Comparison of ENCODE assay signal across 25 cellular contexts in genomic region chr7:36894190-36894589, GRCh38.
DNase-seq lines count a peak whose midpoint lies in the region; ATAC-seq and TF ChIP-seq lines count a peak whose summit lies in the region.
"Had no signal": no experiment of that assay in that cellular context is flagged by ENCODE, and none has a peak within 500 bp of the region (broad histone marks: within the 10 kb centered on the region; RNA-seq: fewer than 3 reads in every experiment).

No MANE protein-coding gene starts in this region.

- peak; percentile 19 for DNase-seq in activated CD4-positive, alpha-beta memory T cell treated with anti-CD3 and anti-CD28 coated beads for 36 hours
- DNase-seq in activated CD4-positive, alpha-beta memory T cell treated with anti-CD3 and anti-CD28 coated beads, Interleukin-2, amount 10 ng/mL, durations not matched to agents 7 days and 5 days: no peak
- DNase-seq in activated naive CD8-positive, alpha-beta T cell treated with anti-CD3 and anti-CD28 coated beads, Interleukin-2, amount 10 ng/mL, durations not matched to agents 7 days and 5 days: no peak
- no peak for DNase-seq in spleen
- DNase-seq in cerebellum (ENCODE audit: low spot score): no peak
- DNase-seq in NCI-H1930 (lab: John Stamatoyannopoulos, UW): no peak
- DNase-seq: activated CD4-positive, alpha-beta T cell treated with anti-CD3 and anti-CD28 coated beads for 48 hours; amygdala; central memory CD4-positive, alpha-beta T cell; DMS 273 treated with DMSO at 0.1 percent for 48 hours; GF-D8; KG1; left cardiac atrium; naive thymus-derived CD8-positive, alpha-beta T cell; NCI-H187 treated with DMSO at 0.1 percent for 48 hours; NCI-H446; posterior cingulate gyrus; small intestine; stimulated activated CD4-positive, alpha-beta T cell treated with anti-CD3 and anti-CD28 coated beads, Interleukin-4, amount 100 ng/mL, for 1 hour had no signal

- intact Hi-C loops in activated CD4-positive, alpha-beta memory T cell treated with anti-CD3 and anti-CD28 coated beads for 36 hours (cut with micrococcal nuclease): no loop called here
- intact Hi-C loops in spleen (cut with DNase I; ENCODE audit: low total_unique reads): no loop called here

- no peaks in the 10 kb centered on the region for H3K27me3 ChIP-seq in spleen (replicated peaks in 1 of 7)
- H3K27me3 ChIP-seq: BLaER1 treated with 17β-estradiol and CSF1 and Interleukin-3, amounts not matched to agents 10 nM and 100 nM; gastroesophageal sphincter had no signal

- H3K36me3 Mint-ChIP-seq in activated CD4-positive, alpha-beta memory T cell treated with anti-CD3 and anti-CD28 coated beads for 36 hours: peaks cover 39% of the 10 kb centered on the region
- peaks cover 67% of the 10 kb centered on the region for H3K36me3 Mint-ChIP-seq in activated CD4-positive, alpha-beta memory T cell treated with anti-CD3 and anti-CD28 coated beads, Interleukin-2, amount 10 ng/mL, durations not matched to agents 7 days and 5 days (ENCODE audit: low read depth)
- H3K36me3 Mint-ChIP-seq in activated naive CD8-positive, alpha-beta T cell treated with anti-CD3 and anti-CD28 coated beads, Interleukin-2, amount 10 ng/mL, durations not matched to agents 7 days and 5 days: peaks cover 59% of the 10 kb centered on the region

- H3K9me3 Mint-ChIP-seq in activated CD4-positive, alpha-beta memory T cell treated with anti-CD3 and anti-CD28 coated beads for 36 hours: no peaks in the 10 kb centered on the region
- H3K9me3 Mint-ChIP-seq in activated CD4-positive, alpha-beta memory T cell treated with anti-CD3 and anti-CD28 coated beads, Interleukin-2, amount 10 ng/mL, durations not matched to agents 7 days and 5 days: peaks cover 4% of the 10 kb centered on the region
- H3K9me3 Mint-ChIP-seq in activated naive CD8-positive, alpha-beta T cell treated with anti-CD3 and anti-CD28 coated beads, Interleukin-2, amount 10 ng/mL, durations not matched to agents 7 days and 5 days: no peaks in the 10 kb centered on the region

- 50 to 74% (median 53%) methylated on average over 1 of the region's 1 CpG for WGBS in spleen, 5 donors

- H3K27ac Mint-ChIP-seq in activated CD4-positive, alpha-beta memory T cell treated with anti-CD3 and anti-CD28 coated beads for 36 hours: no peak overlapping the region
- no peak overlapping the region for H3K27ac Mint-ChIP-seq in activated CD4-positive, alpha-beta memory T cell treated with anti-CD3 and anti-CD28 coated beads, Interleukin-2, amount 10 ng/mL, durations not matched to agents 7 days and 5 days
- peak overlapping the region; percentile 24 for H3K27ac Mint-ChIP-seq in activated naive CD8-positive, alpha-beta T cell treated with anti-CD3 and anti-CD28 coated beads, Interleukin-2, amount 10 ng/mL, durations not matched to agents 7 days and 5 days

- H3K4me3 Mint-ChIP-seq in activated CD4-positive, alpha-beta memory T cell treated with anti-CD3 and anti-CD28 coated beads for 36 hours: no peak overlapping the region
- no peak overlapping the region for H3K4me3 Mint-ChIP-seq in activated CD4-positive, alpha-beta memory T cell treated with anti-CD3 and anti-CD28 coated beads, Interleukin-2, amount 10 ng/mL, durations not matched to agents 7 days and 5 days
- peak overlapping the region; percentile 24 for H3K4me3 Mint-ChIP-seq in activated naive CD8-positive, alpha-beta T cell treated with anti-CD3 and anti-CD28 coated beads, Interleukin-2, amount 10 ng/mL, durations not matched to agents 7 days and 5 days

- H3K4me3 ChIP-seq in spleen: no peak overlapping the region
- H3K4me3 ChIP-seq: BLaER1 treated with 17β-estradiol and CSF1 and Interleukin-3, amounts not matched to agents 10 nM and 100 nM; gastroesophageal sphincter had no signal

- POLR2A ChIA-PET in activated CD4-positive, alpha-beta memory T cell treated with anti-CD3 and anti-CD28 coated beads for 36 hours (lab: Charles Lee): no interaction called here
- POLR2A ChIA-PET in activated CD4-positive, alpha-beta memory T cell treated with anti-CD3 and anti-CD28 coated beads, Interleukin-2, amount 10 ng/mL, durations not matched to agents 7 days and 5 days (lab: Charles Lee): no interaction called here
- POLR2A ChIA-PET in activated naive CD8-positive, alpha-beta T cell treated with anti-CD3 and anti-CD28 coated beads, Interleukin-2, amount 10 ng/mL, durations not matched to agents 7 days and 5 days (lab: Charles Lee): no interaction called here

- peaks cover 0 to 29% (median 8%) of the 10 kb centered on the region in 6 donors for H3K4me1 ChIP-seq in spleen
- H3K4me1 ChIP-seq: BLaER1 treated with 17β-estradiol and CSF1 and Interleukin-3, amounts not matched to agents 10 nM and 100 nM; gastroesophageal sphincter had no signal

- CTCF ChIA-PET in activated CD4-positive, alpha-beta memory T cell treated with anti-CD3 and anti-CD28 coated beads for 36 hours (lab: Charles Lee): interaction anchor here (1.3 to 1.4 kb wide), 2 partner anchors 288 to 306 kb away, joined by 3 read pairs; no protein-coding TSS in a partner anchor
- CTCF ChIA-PET in activated CD4-positive, alpha-beta memory T cell treated with anti-CD3 and anti-CD28 coated beads, Interleukin-2, amount 10 ng/mL, durations not matched to agents 7 days and 5 days (lab: Charles Lee): interaction anchor here (1.2 kb wide), 1 partner anchor 224 kb away, joined by 3 read pairs; no protein-coding TSS in a partner anchor

- no peaks in the 10 kb centered on the region for H3K27me3 Mint-ChIP-seq in activated CD4-positive, alpha-beta memory T cell treated with anti-CD3 and anti-CD28 coated beads for 36 hours
- no peaks in the 10 kb centered on the region for H3K27me3 Mint-ChIP-seq in activated CD4-positive, alpha-beta memory T cell treated with anti-CD3 and anti-CD28 coated beads, Interleukin-2, amount 10 ng/mL, durations not matched to agents 7 days and 5 days
- H3K27me3 Mint-ChIP-seq in activated naive CD8-positive, alpha-beta T cell treated with anti-CD3 and anti-CD28 coated beads, Interleukin-2, amount 10 ng/mL, durations not matched to agents 7 days and 5 days: no peaks in the 10 kb centered on the region
- H3K27me3 Mint-ChIP-seq: naive thymus-derived CD8-positive, alpha-beta T cell had no signal

- H3K9me3 ChIP-seq in spleen: no peaks in the 10 kb centered on the region
- H3K9me3 ChIP-seq: BLaER1 treated with 17β-estradiol and CSF1 and Interleukin-3, amounts not matched to agents 10 nM and 100 nM; gastroesophageal sphincter had no signal

- TF ChIP-seq CTCF in spleen (IDR thresholded peaks at IDR 0.05 in 8 of 11, conservative IDR thresholded peaks at IDR 0.05 in 3 of 11): no peak

- ATAC-seq in GM19463 (IDR thresholded peaks at IDR 0.05; ENCODE audit: unreplicated experiment): peak; percentile 71
- peak; percentile 85 for ATAC-seq in activated naive CD8-positive, alpha-beta T cell treated with anti-CD3 and anti-CD28 coated beads, Interleukin-2, amount 10 ng/mL, durations not matched to agents 7 days and 5 days (ENCODE audit: low read depth)
- no peak for ATAC-seq in HG02610 (IDR thresholded peaks at IDR 0.05; ENCODE audit: unreplicated experiment)
- ATAC-seq: esophagus mucosa; gastroesophageal sphincter; left cardiac atrium; naive thymus-derived CD8-positive, alpha-beta T cell had no signal

- peaks cover 0 to 70% (median 19%) of the 10 kb centered on the region in 6 donors for H3K36me3 ChIP-seq in spleen

- peak overlapping the region in 5 of 8 donors; percentile 15 to 53 (median 22) for H3K27ac ChIP-seq in spleen
- H3K27ac ChIP-seq: BLaER1 treated with 17β-estradiol and CSF1 and Interleukin-3, amounts not matched to agents 10 nM and 100 nM; gastroesophageal sphincter; RWPE1 had no signal

- TF ChIP-seq POLR2A in spleen (IDR thresholded peaks at IDR 0.05): no peak

- H3K4me1 Mint-ChIP-seq in activated CD4-positive, alpha-beta memory T cell treated with anti-CD3 and anti-CD28 coated beads for 36 hours (ENCODE audit: low read depth): peaks cover 15% of the 10 kb centered on the region
- peaks cover 19% of the 10 kb centered on the region for H3K4me1 Mint-ChIP-seq in activated CD4-positive, alpha-beta memory T cell treated with anti-CD3 and anti-CD28 coated beads, Interleukin-2, amount 10 ng/mL, durations not matched to agents 7 days and 5 days
- H3K4me1 Mint-ChIP-seq in activated naive CD8-positive, alpha-beta T cell treated with anti-CD3 and anti-CD28 coated beads, Interleukin-2, amount 10 ng/mL, durations not matched to agents 7 days and 5 days: peaks cover 13% of the 10 kb centered on the region
